26 cellular contexts compared by ENCODE assay signal in genomic region chr20:60203451-60203850, GRCh38.
A peak's percentile ranks its signal among the peaks of the same experiment; 100 is the strongest.
DNase-seq lines count a peak whose midpoint lies in the region; ATAC-seq and TF ChIP-seq lines count a peak whose summit lies in the region.
"Had no signal": no experiment of that assay in that cellular context is flagged by ENCODE, and none has a peak within 500 bp of the region (broad histone marks: within the 10 kb centered on the region; RNA-seq: fewer than 3 reads in every experiment).

No MANE protein-coding gene starts in this region.

- no peaks in the 10 kb centered on the region for H3K4me1 ChIP-seq in IMR-90 (ENCODE audit: control insufficient read depth, insufficient read depth, low read length)
- H3K4me1 ChIP-seq: vagina had no signal

- TF ChIP-seq RAD21 in IMR-90 (IDR thresholded peaks at IDR 0.05; ENCODE audit: low read length), result no peak

- no peaks in the 10 kb centered on the region for H4K20me1 ChIP-seq in IMR-90 (ENCODE audit: insufficient read depth, low read length)

- no peak overlapping the region for H2AK9ac ChIP-seq in IMR-90 (replicated peaks; ENCODE audit: low read depth, low read length, poor library complexity)

- no peak for TF ChIP-seq POLR2A in IMR-90 (IDR thresholded peaks at IDR 0.05; ENCODE audit: low read depth, low read length)

- WGBS in IMR-90 (ENCODE audit: extremely low coverage in 2 of 2, insufficient read length in 1 of 2), 2 experiments, result no CpG with 5 or more reads among the region's 6 CpGs

- intact Hi-C loops in IMR-90 (cut with micrococcal nuclease), result no loop called here

- H2AK5ac ChIP-seq in IMR-90 (ENCODE audit: low read depth, low read length), result no peak overlapping the region

- no peak overlapping the region for H3K56ac ChIP-seq in IMR-90 (ENCODE audit: extremely low read depth, insufficient read depth, low read length)

- DNase-seq in EL (peak; percentile 20), IMR-90 (no peak), astrocyte of the hippocampus (ENCODE audit: low read depth, low spot score) (peak; percentile 5), kidney tubule cell (ENCODE audit: low spot score) (peak; percentile 35), NCI-H526 (lab: John Stamatoyannopoulos, UW) (no peak), SKM-1 (lab: John Stamatoyannopoulos, UW; ENCODE audit: unreplicated experiment) (no peak), germinal center (ENCODE audit: low spot score) (no peak)
- DNase-seq: activated naive CD4-positive, alpha-beta T cell treated with Interleukin-2 at 50 U/mL for 16 hours; activated T-cell treated with anti-CD3 and anti-CD28 coated beads, Interleukin-2, amount 50 U/mL, for 24 hours; amygdala; caudate nucleus; CD4-positive, CD25-positive, alpha-beta regulatory T cell; NCI-H1694; NCI-H2171; NCI-H526 treated with DMSO at 0.1 percent for 48 hours; nucleus accumbens; small intestine; stimulated activated CD4-positive, alpha-beta T cell treated with anti-CD3 and anti-CD28 coated beads, Interleukin-2, amount 100 ng/mL, for 24 hours had no signal

- POLR2A ChIA-PET in IMR-90 (lab: Charles Lee; ENCODE audit: unreplicated experiment), result no interaction called here

- no peak overlapping the region for H4K91ac ChIP-seq in IMR-90 (ENCODE audit: insufficient read depth, low read depth, low read length)

- H3K27ac ChIP-seq in IMR-90 (ENCODE audit: insufficient read depth, low read length), result no peak overlapping the region
- H3K27ac ChIP-seq: epithelial cell of prostate, vagina had no signal

- no TSS peak for BruUV-seq in IMR-90 (replicated peaks; lab: Mats Ljungman, UMichigan)

- no peak overlapping the region for H2BK5ac ChIP-seq in IMR-90 (ENCODE audit: low read depth, low read length, poor library complexity, severe bottlenecking)

- no peak overlapping the region for H2AFZ ChIP-seq in IMR-90 (replicated peaks; ENCODE audit: low read length, poor library complexity)

- no peak overlapping the region for H3K9ac ChIP-seq in IMR-90 (ENCODE audit: low read depth, low read length)

- dilution Hi-C loops in IMR-90 (cut with HindIII; ENCODE audit: low sequenced_read_pairs, unreplicated experiment), result no loop called here

- TF ChIP-seq CTCF in IMR-90 (conservative IDR thresholded peaks at IDR 0.05; ENCODE audit: low read depth, low read length), result no peak

- H3K4ac ChIP-seq in IMR-90 (ENCODE audit: low read depth, low read length), result no peak overlapping the region

- H3K23ac ChIP-seq in IMR-90 (ENCODE audit: low read depth, low read length), result no peak overlapping the region

- H3K4me3 ChIP-seq in IMR-90 (ENCODE audit: insufficient read depth, low read depth, low read length), result no peak overlapping the region
- H3K4me3 ChIP-seq: K562, lung, vagina had no signal

- in situ Hi-C loops in IMR-90 (cut with MboI; ENCODE audit: low sequenced_read_pairs), result loop anchor here (25.0 kb wide), 1 partner anchor 909 kb away; no protein-coding TSS in a partner anchor

- H3K27me3 ChIP-seq in IMR-90 (ENCODE audit: control insufficient read depth, insufficient read depth, low read length), result no peaks in the 10 kb centered on the region
- H3K27me3 ChIP-seq: vagina had no signal

- H2BK15ac ChIP-seq in IMR-90 (ENCODE audit: low read depth, low read length), result no peak overlapping the region

- no peaks in the 10 kb centered on the region for H3K9me1 ChIP-seq in IMR-90 (ENCODE audit: insufficient read depth, low read length)

- H3K18ac ChIP-seq in IMR-90 (ENCODE audit: low read depth, low read length), result no peak overlapping the region

- no peak overlapping the region for H4K8ac ChIP-seq in IMR-90 (ENCODE audit: low read depth in 2 of 2, low read length in 2 of 2)

- H3K36me3 ChIP-seq in IMR-90 (ENCODE audit: control insufficient read depth, insufficient read depth, low read length), result no peaks in the 10 kb centered on the region
- H3K36me3 ChIP-seq: vagina had no signal

- no peaks in the 10 kb centered on the region for H3K79me1 ChIP-seq in IMR-90 (ENCODE audit: low read depth in 1 of 2, low read length in 2 of 2)

- H3K4me2 ChIP-seq in IMR-90 (ENCODE audit: low read depth, low read length), result no peak overlapping the region

- no peak overlapping the region for H3K14ac ChIP-seq in IMR-90 (replicated peaks; ENCODE audit: low read depth, low read length)

- no peak overlapping the region for H2BK120ac ChIP-seq in IMR-90 (ENCODE audit: low read depth, low read length)

- H4K5ac ChIP-seq in IMR-90 (ENCODE audit: low read depth, low read length), result no peak overlapping the region

- no peak overlapping the region for H2BK20ac ChIP-seq in IMR-90 (ENCODE audit: low read depth, low read length)

- peak; percentile 21; the same call in 1 of the 2 replicates for ATAC-seq in IMR-90 (ENCODE audit: low read depth)
- ATAC-seq in HG03432 (IDR thresholded peaks at IDR 0.05; ENCODE audit: unreplicated experiment), result no peak
- ATAC-seq: activated CD4-positive, CD25-positive, alpha-beta regulatory T cell treated with anti-CD3 and anti-CD28 coated beads, Interleukin-2, amount 50 U/mL, for 24 hours; K562; Right ventricle myocardium inferior; stimulated activated effector memory CD8-positive, alpha-beta T cell treated with anti-CD3 and anti-CD28 coated beads, Interleukin-12 subunit alpha, Interleukin-12 subunit beta, amount 100 ng/mL, for 72 hours had no signal

- H3K9me3 ChIP-seq in IMR-90 (ENCODE audit: control insufficient read depth, insufficient read depth, low read length), result no peaks in the 10 kb centered on the region
- H3K9me3 ChIP-seq: vagina had no signal

- CTCF ChIA-PET in IMR-90 (lab: Yijun Ruan, JAX), result no interaction called here

TF ChIP-seq in IMR-90, 13 proteins besides CTCF, POLR2A, EP300 and RAD21:
- TF ChIP-seq MAFK (IDR thresholded peaks at IDR 0.05; ENCODE audit: low read depth, low read length) (no peak), RCOR1 (IDR thresholded peaks at IDR 0.05; ENCODE audit: insufficient replicate concordance, low read length) (no peak), CEBPB (IDR thresholded peaks at IDR 0.05; ENCODE audit: low read depth, low read length) (no peak), CHD1 (IDR thresholded peaks at IDR 0.05; ENCODE audit: low read depth, low read length) (no peak), MAZ (IDR thresholded peaks at IDR 0.05; ENCODE audit: borderline replicate concordance, low read depth, low read length) (no peak), USF2 (IDR thresholded peaks at IDR 0.05; ENCODE audit: low read depth, low read length) (no peak), ELK1 (IDR thresholded peaks at IDR 0.05; ENCODE audit: borderline replicate concordance, low read depth, low read length) (no peak), NFE2L2 (IDR thresholded peaks at IDR 0.05; ENCODE audit: low read depth, low read length) (no peak), FOS (IDR thresholded peaks at IDR 0.05; ENCODE audit: low read depth, low read length) (no peak), SMC3 (IDR thresholded peaks at IDR 0.05; ENCODE audit: low read depth, low read length) (no peak), MXI1 (IDR thresholded peaks at IDR 0.05; ENCODE audit: borderline replicate concordance, low read depth, low read length) (no peak), RFX5 (IDR thresholded peaks at IDR 0.05; ENCODE audit: low read depth, low read length) (no peak), BHLHE40 (IDR thresholded peaks at IDR 0.05; ENCODE audit: low read depth, low read length) (no peak)

Comparison
In these comparisons a context has a peak if more than half of its experiments do, and no peak if none do; other contexts are left out.
1. DNase-seq: peak in EL (single experiment), astrocyte of the hippocampus (single experiment) and kidney tubule cell (single experiment); none in IMR-90 (single experiment), NCI-H526 (0 of 2), SKM-1 (single experiment) and germinal center (single experiment).